Comparison of ENCODE assay signal across 8 cellular contexts in the genomic region with DNA sequence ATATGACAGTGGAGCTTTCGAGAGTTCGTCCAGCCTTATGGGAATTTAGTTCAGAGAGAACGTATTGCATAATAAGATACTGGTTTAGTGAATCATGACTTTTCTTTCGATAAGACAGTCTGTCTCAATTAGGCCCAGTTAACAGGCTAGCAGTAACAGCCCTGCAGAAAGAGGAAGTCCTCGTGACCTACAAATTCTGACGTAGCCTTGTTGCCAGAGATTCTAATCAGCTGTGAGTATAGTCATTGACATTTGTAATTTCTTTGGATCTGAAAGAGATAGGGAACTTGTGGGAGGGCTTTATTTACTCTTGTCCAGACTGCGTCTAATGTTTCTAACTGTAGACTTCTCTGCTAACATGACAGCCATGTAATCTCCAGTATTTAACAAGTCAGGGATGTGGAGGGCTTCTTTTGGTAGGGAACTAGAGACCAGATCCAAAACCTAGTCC. TPM values are rescaled to one million over a fixed set of nuclear protein-coding genes. Genes with fewer than 3 reads are reported as not detected.
DNase-seq lines count a peak whose midpoint lies in the region; ATAC-seq and TF ChIP-seq lines count a peak whose summit lies in the region.

No MANE protein-coding gene starts in this region.

- H2AFZ ChIP-seq in PC-9 = no peak overlapping the region

- peak; percentile 36 for DNase-seq in AG08395 (ENCODE audit: low spot score)
- peak; percentile 23 to 90 for DNase-seq in PC-9
- DNase-seq in fibroblast of the conjunctiva (ENCODE audit: low read depth) = peak; percentile 53
- DNase-seq in activated T-cell treated with anti-CD3 and anti-CD28 coated beads for 4 hours = no peak
- DNase-seq in stimulated activated naive CD4-positive, alpha-beta T cell (lab: John Stamatoyannopoulos, UW) = no peak

- no peak overlapping the region for H3K9ac ChIP-seq in skeletal muscle tissue (ENCODE audit: low read depth in 1 of 3, low read length in 3 of 3)

- H3K4me2 ChIP-seq in PC-9 = peak overlapping the region; percentile 49

- peaks cover 8% of the 10 kb centered on the region; the same call in 1 of the 2 replicates for H3F3A ChIP-seq in PC-9 (ENCODE audit: insufficient read depth, low read depth)

- intact Hi-C loops in PC-9 (cut with micrococcal nuclease; ENCODE audit: unreplicated experiment) = no loop called here

- POLR2A ChIA-PET in PC-9 (lab: Charles Lee; ENCODE audit: unreplicated experiment) = interaction anchor here (0.6 kb wide), 1 partner anchor 149 kb away, joined by 3 read pairs; a partner anchor contains a TSS

- no peaks in the 10 kb centered on the region for H3K9me3 ChIP-seq in PC-9 (ENCODE audit: insufficient read depth, low read depth)
- H3K9me3 ChIP-seq in skeletal muscle tissue (ENCODE audit: control insufficient read depth in 3 of 3, low read length in 3 of 3) = no peaks in the 10 kb centered on the region

- no peak for TF ChIP-seq CTCF in PC-9 (conservative IDR thresholded peaks at IDR 0.05)

- no TSS peak for BruUV-seq in PC-9 (replicated peaks; lab: Mats Ljungman, UMichigan)

- H4K20me1 ChIP-seq in PC-9 (ENCODE audit: insufficient read depth) = no peaks in the 10 kb centered on the region

- H3K27ac ChIP-seq in PC-9 (peak overlapping the region; percentile 68), skeletal muscle tissue (ENCODE audit: low read depth, low read length) (peak overlapping the region; percentile 28)

- H3K4me3 ChIP-seq in PC-9 (no peak overlapping the region), skeletal muscle tissue (ENCODE audit: low read length in 3 of 3) (peak overlapping the region in 1 of 3 donors; percentile 9)

- ATAC-seq in GM19463 (IDR thresholded peaks at IDR 0.05; ENCODE audit: unreplicated experiment) (peak; percentile 53), GM21390 (IDR thresholded peaks at IDR 0.05; ENCODE audit: unreplicated experiment) (no peak)

- H3K36me3 ChIP-seq in PC-9 (ENCODE audit: low read depth) = no peaks in the 10 kb centered on the region
- H3K36me3 ChIP-seq in skeletal muscle tissue (ENCODE audit: control insufficient read depth in 3 of 3, insufficient read depth in 3 of 3, low read length in 3 of 3) = no peaks in the 10 kb centered on the region

- H3K27me3 ChIP-seq in PC-9 (ENCODE audit: insufficient read depth, low read depth) (no peaks in the 10 kb centered on the region), skeletal muscle tissue (ENCODE audit: control insufficient read depth in 3 of 3, insufficient read depth in 3 of 3, low read length in 3 of 3) (no peaks in the 10 kb centered on the region)

- no peaks in the 10 kb centered on the region for H3K9me2 ChIP-seq in PC-9 (ENCODE audit: insufficient read depth)

- H3K79me2 ChIP-seq in PC-9 (ENCODE audit: low read depth) = no peaks in the 10 kb centered on the region

- CTCF ChIA-PET in PC-9 (lab: Charles Lee) = interaction anchor here (0.6 kb wide), 1 partner anchor 88 kb away, joined by 5 read pairs; no protein-coding TSS in a partner anchor

- H3K4me1 ChIP-seq in PC-9 (replicated peaks; ENCODE audit: insufficient read depth) (peaks cover 15% of the 10 kb centered on the region; the same call in 1 of the 2 replicates), skeletal muscle tissue (ENCODE audit: control insufficient read depth in 3 of 3, insufficient read depth in 3 of 3, low read length in 3 of 3) (peaks cover 37 to 38% (median 38%) of the 10 kb centered on the region in 3 donors)

RNA-seq across cellular contexts. Expression of a gene that starts 15.8 kb away (rescaled TPM):
- total RNA-seq in PC-9 (2021) = not detected in 2 replicates
- 19.3 TPM for total RNA-seq in skeletal muscle tissue

RNA-seq across cellular contexts. Expression of a gene that starts 54.4 kb away (rescaled TPM):
- total RNA-seq in PC-9 (2021) = not detected in 2 replicates
- 0.52 TPM for total RNA-seq in skeletal muscle tissue

RNA-seq across cellular contexts. Expression of a gene that starts 57.9 kb away (rescaled TPM):
- total RNA-seq in PC-9 (2021) = 28.4 and 30.9 TPM in 2 replicates
- 78.8 TPM for total RNA-seq in skeletal muscle tissue

Comparison
In these comparisons a context has a peak if more than half of its experiments do, and no peak if none do; other contexts are left out.
1. DNase-seq: peak in AG08395 (single experiment), PC-9 (2 of 2) and fibroblast of the conjunctiva (single experiment); none in activated T-cell treated with anti-CD3 and anti-CD28 coated beads for 4 hours (single experiment) and stimulated activated naive CD4-positive, alpha-beta T cell (0 of 6).
2. RNA of a gene that starts 15.8 kb away (total RNA-seq): 19.3 TPM in skeletal muscle tissue (single experiment); not detected in PC-9; every median in the first group is over 10 times any median in the second.